Comparison of ENCODE assay signal across 10 cellular contexts in the genomic region with DNA sequence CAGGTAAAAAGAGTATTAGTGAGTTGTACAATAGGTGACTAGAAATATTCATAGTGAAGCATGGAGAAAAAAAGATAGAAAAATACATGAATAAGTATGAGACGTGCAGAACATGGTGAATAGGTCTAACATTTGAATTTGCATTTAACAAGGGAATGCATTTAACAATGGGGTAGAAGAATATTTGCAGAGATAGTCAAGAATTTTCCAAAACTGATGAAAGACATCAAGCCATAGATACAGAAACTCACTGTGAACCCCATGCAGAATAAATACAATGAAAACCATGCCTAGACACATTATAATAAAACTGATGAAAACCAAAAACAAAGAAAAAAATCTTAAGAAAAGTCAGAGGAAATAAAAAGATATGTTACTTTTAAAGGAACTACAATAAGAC.
ATAC-seq and TF ChIP-seq lines count a peak whose summit lies in the region.
"Had no signal": no experiment of that assay in that cellular context is flagged by ENCODE, and none has a peak within 500 bp of the region (broad histone marks: within the 10 kb centered on the region; RNA-seq: fewer than 3 reads in every experiment).

No MANE protein-coding gene starts in this region.

- POLR2A ChIA-PET in HEK293 (lab: Yijun Ruan, JAX) = no interaction called here

- no peak for TF ChIP-seq CTCF in HEK293 (tag by site-specific recombination; IDR thresholded peaks at IDR 0.05)

- H3K9me3 ChIP-seq in HEK293 (ENCODE audit: control insufficient read depth, insufficient read depth, low read depth, low read length) = no peaks in the 10 kb centered on the region
- H3K9me3 ChIP-seq: A549; BE2C; BLaER1; BLaER1 treated with 17β-estradiol and CSF1 and Interleukin-3, amounts not matched to agents 10 nM and 100 nM; Caco-2 had no signal

- ATAC-seq in GM19452 (IDR thresholded peaks at IDR 0.05; ENCODE audit: unreplicated experiment) = no peak
- ATAC-seq: A549; CD8-positive, alpha-beta T cell had no signal

- H3K36me3 ChIP-seq in HEK293 (ENCODE audit: control insufficient read depth in 2 of 2, insufficient read depth in 1 of 2, low read length in 2 of 2) = no peaks in the 10 kb centered on the region
- H3K36me3 ChIP-seq: BE2C; BLaER1; BLaER1 treated with 17β-estradiol and CSF1 and Interleukin-3, amounts not matched to agents 10 nM and 100 nM had no signal

- H3K4me1 ChIP-seq in HEK293 (ENCODE audit: control insufficient read depth, insufficient read depth, low read length) = no peaks in the 10 kb centered on the region
- H3K4me1 ChIP-seq: A549, BE2C, Caco-2 had no signal

- no peak overlapping the region for H3K27ac ChIP-seq in HEK293 (ENCODE audit: extremely low read depth, low read depth, low read length)
- H3K27ac ChIP-seq: 22Rv1; A549; BLaER1; BLaER1 treated with 17β-estradiol and CSF1 and Interleukin-3, amounts not matched to agents 10 nM and 100 nM; C4-2B had no signal

- no peak overlapping the region for H3K4me3 ChIP-seq in HEK293 (ENCODE audit: low read depth, low read length)
- H3K4me3 ChIP-seq: A549; BLaER1; BLaER1 treated with 17β-estradiol and CSF1 and Interleukin-3, amounts not matched to agents 10 nM and 100 nM had no signal

- CTCF ChIA-PET in HEK293 (lab: Yijun Ruan, JAX) = interaction anchor here (0.6 to 0.7 kb wide), 2 partner anchors 338 to 505 kb away, joined by 3 read pairs; no protein-coding TSS in a partner anchor

TF ChIP-seq in HEK293, 187 proteins besides CTCF, POLR2A, EP300 and RAD21:
- TF ChIP-seq ZNF558 (tag by site-specific recombination; IDR thresholded peaks at IDR 0.05) = peak; percentile 92
- TF ChIP-seq, protein P1, sequence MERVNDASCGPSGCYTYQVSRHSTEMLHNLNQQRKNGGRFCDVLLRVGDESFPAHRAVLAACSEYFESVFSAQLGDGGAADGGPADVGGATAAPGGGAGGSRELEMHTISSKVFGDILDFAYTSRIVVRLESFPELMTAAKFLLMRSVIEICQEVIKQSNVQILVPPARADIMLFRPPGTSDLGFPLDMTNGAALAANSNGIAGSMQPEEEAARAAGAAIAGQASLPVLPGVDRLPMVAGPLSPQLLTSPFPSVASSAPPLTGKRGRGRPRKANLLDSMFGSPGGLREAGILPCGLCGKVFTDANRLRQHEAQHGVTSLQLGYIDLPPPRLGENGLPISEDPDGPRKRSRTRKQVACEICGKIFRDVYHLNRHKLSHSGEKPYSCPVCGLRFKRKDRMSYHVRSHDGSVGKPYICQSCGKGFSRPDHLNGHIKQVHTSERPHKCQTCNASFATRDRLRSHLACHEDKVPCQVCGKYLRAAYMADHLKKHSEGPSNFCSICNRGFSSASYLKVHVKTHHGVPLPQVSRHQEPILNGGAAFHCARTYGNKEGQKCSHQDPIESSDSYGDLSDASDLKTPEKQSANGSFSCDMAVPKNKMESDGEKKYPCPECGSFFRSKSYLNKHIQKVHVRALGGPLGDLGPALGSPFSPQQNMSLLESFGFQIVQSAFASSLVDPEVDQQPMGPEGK (tag by site-specific recombination; IDR thresholded peaks at IDR 0.05) = no peak
TF ChIP-seq in HEK293: peak in this region for 1.
